1 cellular context compared by ENCODE assay signal in the genomic region with DNA sequence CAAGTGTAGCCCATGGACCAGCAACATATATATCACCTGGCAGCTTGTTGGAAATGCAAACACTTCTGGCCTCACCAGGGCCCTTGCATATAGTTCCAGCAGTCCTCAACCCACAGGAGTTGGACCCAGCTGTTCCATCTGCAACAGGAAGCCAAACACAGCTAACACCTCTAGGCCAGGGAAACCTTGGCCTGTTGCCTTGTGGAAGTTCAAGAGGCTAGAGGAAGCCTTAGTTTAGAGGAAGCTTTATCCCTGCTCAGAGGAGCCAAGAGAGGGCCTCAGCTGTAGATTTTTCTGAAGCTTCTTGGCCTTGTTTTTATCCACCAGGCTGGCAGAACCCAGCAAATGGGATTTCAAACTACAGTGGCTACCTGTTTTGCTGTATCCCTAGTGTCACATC.
TF ChIP-seq lines count a peak whose summit lies in the region.

No MANE protein-coding gene starts in this region.

TF ChIP-seq in endothelial cell of umbilical vein, 7 proteins besides CTCF, POLR2A, EP300 and RAD21:
- no peak for TF ChIP-seq FOS (IDR thresholded peaks at IDR 0.05; ENCODE audit: borderline replicate concordance, insufficient read depth, low read length)
- no peak for TF ChIP-seq POLR2AphosphoS5 (IDR thresholded peaks at IDR 0.05; ENCODE audit: insufficient read depth, low read depth, low read length)
- no peak for TF ChIP-seq JUN (IDR thresholded peaks at IDR 0.05; ENCODE audit: borderline replicate concordance, insufficient read depth, insufficient read length, low read depth)
- TF ChIP-seq, protein P1, sequence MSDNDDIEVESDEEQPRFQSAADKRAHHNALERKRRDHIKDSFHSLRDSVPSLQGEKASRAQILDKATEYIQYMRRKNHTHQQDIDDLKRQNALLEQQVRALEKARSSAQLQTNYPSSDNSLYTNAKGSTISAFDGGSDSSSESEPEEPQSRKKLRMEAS (IDR thresholded peaks at IDR 0.05; ENCODE audit: insufficient read depth, insufficient read length), result no peak
- TF ChIP-seq MYC (IDR thresholded peaks at IDR 0.05; ENCODE audit: low read depth, low read length), result no peak
- TF ChIP-seq GATA2 (IDR thresholded peaks at IDR 0.05; ENCODE audit: insufficient read depth, insufficient read length, low read depth, low read length), result no peak
